In the genomic region with DNA sequence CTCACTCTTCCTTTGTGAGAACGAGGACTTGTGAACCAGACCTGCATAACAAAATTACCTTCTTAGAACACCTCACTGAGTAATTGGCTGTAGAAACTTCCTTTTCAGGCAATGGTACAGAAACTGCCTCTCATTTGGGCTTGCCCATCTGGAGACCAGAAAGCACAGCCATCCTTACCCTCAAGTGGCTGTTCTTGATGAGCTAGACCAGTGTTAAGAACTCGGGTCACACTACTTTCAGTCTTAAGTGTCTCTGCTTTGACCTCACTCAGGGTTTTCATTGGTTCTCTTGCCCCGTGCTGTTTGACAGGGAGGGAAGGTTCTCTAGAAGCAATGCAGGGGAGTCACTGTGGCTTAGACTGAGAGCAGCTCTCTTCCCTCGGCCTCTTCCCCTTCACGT, we compare ENCODE assay signal across 19 cellular contexts. TPM values are rescaled to one million over a fixed set of nuclear protein-coding genes. Genes with fewer than 3 reads are reported as not detected.
A peak's percentile ranks its signal among the peaks of the same experiment; 100 is the strongest.
DNase-seq lines count a peak whose midpoint lies in the region; ATAC-seq and TF ChIP-seq lines count a peak whose summit lies in the region.
"Had no signal": no experiment of that assay in that cellular context is flagged by ENCODE, and none has a peak within 500 bp of the region (broad histone marks: within the 10 kb centered on the region; RNA-seq: fewer than 3 reads in every experiment).

No MANE protein-coding gene starts in this region.

- no peak overlapping the region for H3K27ac ChIP-seq in trophoblast cell (ENCODE audit: low read depth, low read length)
- H3K27ac ChIP-seq in prostate gland = no peak overlapping the region
- H3K27ac ChIP-seq: BLaER1, KMS-11 had no signal

- H3K9me3 ChIP-seq in trophoblast cell (ENCODE audit: insufficient read depth, low read depth, low read length) (no peaks in the 10 kb centered on the region), prostate gland (no peaks in the 10 kb centered on the region)
- H3K9me3 ChIP-seq: BLaER1 had no signal

- in situ Hi-C loops in G401 (cut with HindIII; ENCODE audit: low sequenced_read_pairs) = no loop called here

- no peak overlapping the region for H2AFZ ChIP-seq in trophoblast cell (ENCODE audit: insufficient read depth, low read length, poor library complexity)

- DNase-seq in activated naive CD4-positive, alpha-beta T cell treated with anti-CD3 and anti-CD28 coated beads, Interleukin-2, amount 50 U/mL, for 72 hours (ENCODE audit: low spot score in 2 of 2) = no peak
- no peak for DNase-seq in activated naive CD4-positive, alpha-beta T cell treated with anti-CD3 and anti-CD28 coated beads, Interleukin-2, amount 50 U/mL, for 16 hours
- DNase-seq in trophoblast cell (no peak), G401 (ENCODE audit: low spot score) (no peak), RPMI8226 (no peak), prostate gland (ENCODE audit: low spot score) (no peak)
- DNase-seq: activated CD8-positive, alpha-beta T cell treated with anti-CD3 and anti-CD28 coated beads, Interleukin-2, amount 10 ng/mL, durations not matched to agents 7 days and 5 days; activated naive CD8-positive, alpha-beta T cell treated with anti-CD3 and anti-CD28 coated beads, Interleukin-2, amount 10 ng/mL, durations not matched to agents 7 days and 5 days; Calu3; head of caudate nucleus; left cardiac atrium; NCI-H146; NCI-H524 treated with DMSO at 0.1 percent for 48 hours had no signal

- TF ChIP-seq POLR2A in prostate gland (IDR thresholded peaks at IDR 0.05) = no peak

- H2AK5ac ChIP-seq in trophoblast cell (ENCODE audit: low read length) = no peak overlapping the region

- peak overlapping the region; percentile 15 for H3K9ac ChIP-seq in trophoblast cell (ENCODE audit: low read length)
- H3K9ac ChIP-seq: BLaER1, KMS-11 had no signal

- no peak overlapping the region for H2BK120ac ChIP-seq in trophoblast cell (ENCODE audit: insufficient read depth, low read length, poor library complexity)

- peaks cover 29 to 40% of the 10 kb centered on the region in 2 donors for H3K36me3 Mint-ChIP-seq in activated naive CD4-positive, alpha-beta T cell treated with anti-CD3 and anti-CD28 coated beads, Interleukin-2, amount 50 U/mL, for 72 hours

- no peaks in the 10 kb centered on the region for H3K79me2 ChIP-seq in trophoblast cell (ENCODE audit: control insufficient read depth, insufficient read depth, low read length, poor library complexity)

- peak; percentile 49 to 52 for ATAC-seq in activated naive CD4-positive, alpha-beta T cell treated with anti-CD3 and anti-CD28 coated beads, Interleukin-2, amount 50 U/mL, for 72 hours
- ATAC-seq in GM21390 (IDR thresholded peaks at IDR 0.05; ENCODE audit: unreplicated experiment) (peak; percentile 75), HG02852 (IDR thresholded peaks at IDR 0.05; ENCODE audit: unreplicated experiment) (peak; percentile 74)
- ATAC-seq: activated CD8-positive, alpha-beta T cell treated with anti-CD3 and anti-CD28 coated beads, Interleukin-2, amount 10 ng/mL, durations not matched to agents 7 days and 5 days; left cardiac atrium; SK-N-SH treated with all-trans-retinoic acid at 6 μM for 48 hours had no signal

- H3K27me3 ChIP-seq in trophoblast cell (ENCODE audit: insufficient read depth, low read length) (no peaks in the 10 kb centered on the region), prostate gland (replicated peaks; ENCODE audit: insufficient read depth) (no peaks in the 10 kb centered on the region)
- H3K27me3 ChIP-seq: BLaER1 had no signal

- no peak overlapping the region for H3K14ac ChIP-seq in trophoblast cell (ENCODE audit: low read length)

- H3K4ac ChIP-seq in trophoblast cell (ENCODE audit: low read depth, low read length) = no peak overlapping the region

- H3K18ac ChIP-seq in trophoblast cell (ENCODE audit: low read length) = no peak overlapping the region

- no CpG with 5 or more reads among the region's 5 CpGs for WGBS in trophoblast cell (ENCODE audit: extremely low coverage, insufficient coverage, insufficient read length)
- 94% methylated on average over 5 of the region's 5 CpGs for WGBS in prostate gland

- H3K36me3 ChIP-seq in trophoblast cell (ENCODE audit: control insufficient read depth in 1 of 2, insufficient read depth in 2 of 2, low read length in 2 of 2) = peaks cover 44 to 69% of the 10 kb centered on the region in 2 experiments
- H3K36me3 ChIP-seq in prostate gland = peaks cover 17 to 32% of the 10 kb centered on the region in 2 donors

- no peak for TF ChIP-seq CTCF in prostate gland (IDR thresholded peaks at IDR 0.05)

- H3K4me1 ChIP-seq in trophoblast cell (ENCODE audit: control insufficient read depth in 1 of 2, insufficient read depth in 2 of 2, low read length in 2 of 2) = no peaks in the 10 kb centered on the region
- H3K4me1 ChIP-seq in prostate gland (replicated peaks) = no peaks in the 10 kb centered on the region
- H3K4me1 ChIP-seq: BLaER1 had no signal

- H2BK5ac ChIP-seq in trophoblast cell (ENCODE audit: low read depth, low read length, poor library complexity) = no peak overlapping the region

- H4K12ac ChIP-seq in trophoblast cell (ENCODE audit: low read depth, low read length) = no peak overlapping the region

- no peak overlapping the region for H3K4me2 ChIP-seq in trophoblast cell (ENCODE audit: low read length)
- H3K4me2 ChIP-seq: BLaER1, KMS-11 had no signal

- H2BK12ac ChIP-seq in trophoblast cell (ENCODE audit: low read length) = no peak overlapping the region

- no peak overlapping the region for H3K27ac Mint-ChIP-seq in activated naive CD4-positive, alpha-beta T cell treated with anti-CD3 and anti-CD28 coated beads, Interleukin-2, amount 50 U/mL, for 72 hours
- H3K27ac Mint-ChIP-seq: progenitor cell of endocrine pancreas had no signal

- intact Hi-C loops in prostate gland (cut with DNase I) = no loop called here

- H4K91ac ChIP-seq in trophoblast cell (ENCODE audit: low read depth, low read length) = no peak overlapping the region

- no peak overlapping the region for H3K23ac ChIP-seq in trophoblast cell (ENCODE audit: low read length)

- no peaks in the 10 kb centered on the region for H3K79me1 ChIP-seq in trophoblast cell (ENCODE audit: low read length)

- H3K4me3 ChIP-seq in trophoblast cell (ENCODE audit: low read depth, low read length) (no peak overlapping the region), prostate gland (no peak overlapping the region)
- H3K4me3 ChIP-seq: BLaER1 had no signal

- no peaks in the 10 kb centered on the region for H3K9me3 Mint-ChIP-seq in activated naive CD4-positive, alpha-beta T cell treated with anti-CD3 and anti-CD28 coated beads, Interleukin-2, amount 50 U/mL, for 72 hours
- H3K9me3 Mint-ChIP-seq: activated naive CD8-positive, alpha-beta T cell treated with anti-CD3 and anti-CD28 coated beads, Interleukin-2, amount 10 ng/mL, durations not matched to agents 7 days and 5 days had no signal

- H4K8ac ChIP-seq in trophoblast cell (ENCODE audit: low read depth, low read length) = no peak overlapping the region

RNA-seq across cellular contexts. Expression of gene NAT10, which starts 29.3 kb away (rescaled TPM):
- 100 to 1,000 TPM in 1 of 2 donors, 10 to 100 TPM in 1; 53.9 to 154 TPM for total RNA-seq in activated naive CD4-positive, alpha-beta T cell treated with anti-CD3 and anti-CD28 coated beads, Interleukin-2, amount 50 U/mL, for 72 hours
- polyA plus RNA-seq in trophoblast cell (2013) = 23.6 and 25.2 TPM in 2 replicates
- 83.1 and 87.9 TPM in 2 replicates for total RNA-seq in G401 (2014; rRNA removed; shearing (Covaris generic))
- total RNA-seq in prostate gland = 10 to 100 TPM; 21.9 to 34.7 TPM
